8 cellular contexts compared by ENCODE assay signal in genomic region chr1:247007511-247008405, GRCh38. TPM values are rescaled to one million over a fixed set of nuclear protein-coding genes. Genes with fewer than 3 reads are reported as not detected.
DNase-seq lines count a peak whose midpoint lies in the region; ATAC-seq, FAIRE-seq and TF ChIP-seq lines count a peak whose summit lies in the region.

Gene ZNF695 (minus strand): TSS chr1:247008057. CDS start chr1:247007908, 149 bp downstream.

- H2BK5ac ChIP-seq in H1 (ENCODE audit: low read depth, low read length), result no peak within 1 kb of the TSS; the same call in 1 of the 2 replicates

- peak within 1 kb of the TSS; percentile 99; the same call in 1 of the 2 replicates for H2AFZ ChIP-seq in H1 (ENCODE audit: low read length)

- no peaks in the 10 kb centered on the region; the same call in 1 of the 2 replicates for H3K23me2 ChIP-seq in H1 (ENCODE audit: low read depth, low read length)

- H3K4ac ChIP-seq in H1 (replicated peaks; ENCODE audit: insufficient read length, low read depth, low read length), result peak within 1 kb of the TSS; percentile 69

- H3K79me1 ChIP-seq in H1 (ENCODE audit: low read depth, low read length), result peaks cover 4% of the 10 kb centered on the region

- TF ChIP-seq POLR2A in H1 (IDR thresholded peaks at IDR 0.05; ENCODE audit: control extremely low read depth in 1 of 2, low read depth in 2 of 2, low read length in 2 of 2), result peak in 1 of 2 experiments; percentile 95; a peak in 2 of 3 replicates

- peak within 1 kb of the TSS; percentile 71 to 84 for H3K4me2 ChIP-seq in H1 (ENCODE audit: insufficient read depth in 1 of 2, low read depth in 2 of 2, low read length in 2 of 2)

- peak within 1 kb of the TSS; percentile 95 for H4K5ac ChIP-seq in H1 (ENCODE audit: insufficient read length, low read depth, low read length)

- no peak for TF ChIP-seq CTCF in H1 (IDR thresholded peaks at IDR 0.05; ENCODE audit: control extremely low read depth in 1 of 3, insufficient read depth in 1 of 3, low read depth in 1 of 3, low read length in 3 of 3)

- H2AK5ac ChIP-seq in H1 (ENCODE audit: low read depth, low read length), result no peak within 1 kb of the TSS

- no peak within 1 kb of the TSS for H2BK120ac ChIP-seq in H1 (replicated peaks; ENCODE audit: low read depth, low read length)

- no peak within 1 kb of the TSS for H2BK15ac ChIP-seq in H1 (ENCODE audit: low read length)

- TF ChIP-seq RAD21 in H1 (IDR thresholded peaks at IDR 0.05 in 1 of 2, conservative IDR thresholded peaks at IDR 0.05 in 1 of 2; ENCODE audit: low read depth in 2 of 2, low read length in 2 of 2), result no peak; a peak in 1 of 4 replicates

- no peaks in the 10 kb centered on the region for H3K27me3 ChIP-seq in H1 (replicated peaks in 1 of 4; ENCODE audit: control insufficient read depth in 3 of 4, extremely low read depth in 1 of 4, insufficient read depth in 3 of 4, low read length in 3 of 4)

- no peak within 1 kb of the TSS for H4K91ac ChIP-seq in H1 (replicated peaks; ENCODE audit: insufficient read length, low read length)

- WGBS in H1 (ENCODE audit: extremely low coverage in 1 of 2, insufficient coverage in 1 of 2, insufficient read length in 1 of 2, insufficient replicate concordance in 2 of 2, low coverage in 1 of 2, low lambda C conversion rate in 2 of 2, missing lambda C conversion rate in 1 of 2), 2 experiments, result 3% methylated on average over 53 of the region's 58 CpGs; no CpG with 5 or more reads in 1 of the 2 experiments

- H3K79me2 ChIP-seq in H1 (ENCODE audit: control insufficient read depth in 1 of 2, insufficient read depth in 2 of 2, low read length in 2 of 2), result peaks cover 8 to 48% of the 10 kb centered on the region in 2 experiments

- peak within 1 kb of the TSS; percentile 89 for H3K27ac ChIP-seq in H1 (ENCODE audit: low read depth, low read length)

- H3K56ac ChIP-seq in H1 (replicated peaks; ENCODE audit: insufficient read length, low read depth, low read length), result peak within 1 kb of the TSS; percentile 77

- no peak within 1 kb of the TSS for H2BK20ac ChIP-seq in H1 (ENCODE audit: low read length)

- H3K14ac ChIP-seq in H1 (ENCODE audit: insufficient read length), result peak within 1 kb of the TSS; percentile 97

- POLR2A ChIA-PET in H1 (lab: Charles Lee; ENCODE audit: partially characterized antibody), result interaction anchor here (1.2 to 1.9 kb wide), 3 partner anchors 44 to 76 kb away, joined by 3 to 11 read pairs (median 5); partner anchors contain the start of genes AHCTF1 and ZNF670

- TF ChIP-seq EP300 in H1 (IDR thresholded peaks at IDR 0.05; ENCODE audit: borderline replicate concordance in 1 of 2, low read depth in 2 of 2, low read length in 2 of 2), result no peak

- H4K20me1 ChIP-seq in H1 (replicated peaks in 1 of 2; ENCODE audit: control insufficient read depth in 1 of 2, insufficient read depth in 2 of 2, low read length in 2 of 2), result no peaks in the 10 kb centered on the region

- H4K8ac ChIP-seq in H1 (ENCODE audit: extremely low read depth, insufficient read depth, low read length), result peak within 1 kb of the TSS; percentile 100; the same call in 1 of the 2 replicates

- peak; percentile 86 for FAIRE-seq in H1 (lab: Jason Lieb, UNC)

- H3K36me3 ChIP-seq in H1 (ENCODE audit: control insufficient read depth in 2 of 4, insufficient read depth in 4 of 4, low read length in 3 of 4), result peaks cover 0 to 7% (median 3%) of the 10 kb centered on the region in 4 experiments; a peak in 2 of 8 replicates

- peak; percentile 100 for ATAC-seq in GM18907 (IDR thresholded peaks at IDR 0.05; ENCODE audit: unreplicated experiment)
- peak; percentile 99 for ATAC-seq in HG03103 (IDR thresholded peaks at IDR 0.05; ENCODE audit: low read depth, unreplicated experiment)

- no peak within 1 kb of the TSS; the same call in 1 of the 2 replicates for H2BK12ac ChIP-seq in H1 (ENCODE audit: low read depth, low read length)

- CTCF ChIA-PET in H1 (lab: Charles Lee; ENCODE audit: partially characterized antibody), result interaction anchor here (0.6 to 1.9 kb wide), 4 partner anchors 71 to 406 kb away, joined by 3 to 6 read pairs (median 3); partner anchors contain the start of gene ZNF670

- DNase-seq in AML-193 (lab: John Stamatoyannopoulos, UW), result peak; percentile 97
- peak; percentile 92 for DNase-seq in NCI-H446 treated with DMSO at 0.1 percent for 48 hours (lab: John Stamatoyannopoulos, UW)
- peak; percentile 3 for DNase-seq in activated CD4-positive, alpha-beta T cell treated with anti-CD3 and anti-CD28 coated beads, Interleukin-2, amount 50 U/mL, for 1 hour
- DNase-seq in H1 (ENCODE audit: low read depth in 1 of 2, low spot score in 2 of 2), result peak; percentile 91 to 95
- DNase-seq in medulla oblongata (ENCODE audit: extremely low spot score), result peak; percentile 82
- DNase-seq in stimulated activated CD8-positive, alpha-beta memory T cell treated with anti-CD3 and anti-CD28 coated beads, Interleukin-12 subunit alpha, Interleukin-12 subunit beta, amount 100 ng/mL, for 1 hour (ENCODE audit: low read depth), result peak; percentile 10

- peak within 1 kb of the TSS; percentile 83 for H3K18ac ChIP-seq in H1 (ENCODE audit: extremely low read depth, low read length)

- no peak within 1 kb of the TSS for H3K23ac ChIP-seq in H1 (ENCODE audit: insufficient read length)

- no peaks in the 10 kb centered on the region; a peak in 1 of 4 replicates for H3K9me3 ChIP-seq in H1 (ENCODE audit: insufficient read depth in 2 of 2, low read depth in 1 of 2, low read length in 1 of 2)

- peak within 1 kb of the TSS; percentile 91 to 100 (median 98) for H3K4me3 ChIP-seq in H1 (ENCODE audit: extremely low read depth in 1 of 4, insufficient read depth in 2 of 4, low read depth in 3 of 4, low read length in 4 of 4)

- no peaks in the 10 kb centered on the region for H3K4me1 ChIP-seq in H1 (replicated peaks in 1 of 4; ENCODE audit: control insufficient read depth in 3 of 4, insufficient read depth in 4 of 4, low read length in 3 of 4)

- H3K9ac ChIP-seq in H1 (replicated peaks in 1 of 4; ENCODE audit: extremely low read depth in 1 of 4, low read depth in 3 of 4, low read length in 3 of 4), result peak within 1 kb of the TSS; percentile 91 to 100 (median 96)

TF ChIP-seq in H1, 55 proteins besides CTCF, POLR2A, EP300 and RAD21 (continues in another document):
- TF ChIP-seq SRF (IDR thresholded peaks at IDR 0.05; ENCODE audit: low read depth, low read length), result no peak
- no peak for TF ChIP-seq JUN (IDR thresholded peaks at IDR 0.05; ENCODE audit: low read depth, low read length)
- TF ChIP-seq RBBP5 (IDR thresholded peaks at IDR 0.05; ENCODE audit: borderline replicate concordance, low read depth, low read length), result no peak
- peak in 1 of 2 experiments; percentile 26; a peak in 1 of 4 replicates for TF ChIP-seq SIN3A (conservative IDR thresholded peaks at IDR 0.05 in 1 of 2, IDR thresholded peaks at IDR 0.05 in 1 of 2; ENCODE audit: low read depth in 1 of 2, low read length in 2 of 2)
- no peak for TF ChIP-seq JUND (IDR thresholded peaks at IDR 0.05; ENCODE audit: low read length)
- TF ChIP-seq, protein P1, sequence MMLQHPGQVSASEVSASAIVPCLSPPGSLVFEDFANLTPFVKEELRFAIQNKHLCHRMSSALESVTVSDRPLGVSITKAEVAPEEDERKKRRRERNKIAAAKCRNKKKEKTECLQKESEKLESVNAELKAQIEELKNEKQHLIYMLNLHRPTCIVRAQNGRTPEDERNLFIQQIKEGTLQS (IDR thresholded peaks at IDR 0.05; ENCODE audit: insufficient read depth, low read depth, low read length), result no peak
- no peak for TF ChIP-seq RNF2 (IDR thresholded peaks at IDR 0.05; ENCODE audit: borderline replicate concordance, low read depth, low read length, missing control alignments, poor library complexity, severe bottlenecking)
- no peak for TF ChIP-seq ATF2 (IDR thresholded peaks at IDR 0.05; ENCODE audit: low read length)
- TF ChIP-seq TAF7 (optimal IDR thresholded peaks at IDR 0.05; ENCODE audit: borderline replicate concordance, low read depth, low read length), result peak; percentile 45
- TF ChIP-seq TBP (IDR thresholded peaks at IDR 0.05; ENCODE audit: low read depth, low read length), result peak; percentile 87
- no peak for TF ChIP-seq MAFK (IDR thresholded peaks at IDR 0.05; ENCODE audit: low read depth, low read length)
- TF ChIP-seq SP2 (IDR thresholded peaks at IDR 0.05; ENCODE audit: low read length), result peak; percentile 47; the same call in 1 of the 2 replicates
- TF ChIP-seq SUZ12 (IDR thresholded peaks at IDR 0.05; ENCODE audit: low read length), result no peak
- TF ChIP-seq CBX5 (IDR thresholded peaks at IDR 0.05; ENCODE audit: low read depth, low read length), result no peak
- no peak for TF ChIP-seq BRCA1 (IDR thresholded peaks at IDR 0.05; ENCODE audit: low read depth, low read length)
- TF ChIP-seq RXRA (IDR thresholded peaks at IDR 0.05; ENCODE audit: insufficient read depth, low read depth, low read length), result no peak
- peak; percentile 94 for TF ChIP-seq TAF1 (IDR thresholded peaks at IDR 0.05; ENCODE audit: low read depth, low read length)
- peak; percentile 85 for TF ChIP-seq POLR2AphosphoS5 (IDR thresholded peaks at IDR 0.05; ENCODE audit: low read depth, low read length)
- no peak for TF ChIP-seq HDAC2 (IDR thresholded peaks at IDR 0.05; ENCODE audit: borderline replicate concordance in 1 of 2, low read depth in 2 of 2, low read length in 2 of 2)
- no peak for TF ChIP-seq TCF12 (IDR thresholded peaks at IDR 0.05; ENCODE audit: low read depth, low read length)
- TF ChIP-seq GABPA (IDR thresholded peaks at IDR 0.05; ENCODE audit: borderline replicate concordance, insufficient read depth, low read length), result no peak

RNA-seq across cellular contexts. Expression of gene ZNF695, which starts in this region (rescaled TPM):
- 25.6 and 27.0 TPM in 2 replicates for total RNA-seq in H1 (2021; fragmentation: NEBNext Ultra II Directional; extraction: Animal tissue kit (Norgen Biotek cat#: 25700))
- 9.2 and 10.2 TPM in 2 replicates for polyA plus RNA-seq in H1 (2011; rRNA removed)
- 16.9 TPM for polyA plus RNA-seq in H1 (2011; cell fraction: cytosol; rRNA removed)
- polyA plus RNA-seq in H1 (2011; cell fraction: nucleus; rRNA removed), result 8.7 TPM
- 18.3 to 27.8 TPM (median 18.9 TPM) in 4 replicates for polyA plus RNA-seq in H1 (2012, experiment 1 of 2)
- polyA plus RNA-seq in H1 (2012, experiment 2 of 2), result 12.1 TPM
- polyA plus RNA-seq in H1 (2013, experiment 1 of 2), result 12.8 TPM
- 12.8 TPM for polyA plus RNA-seq in H1 (2013, experiment 2 of 2)
- 16.2 and 20.5 TPM in 2 replicates for polyA minus RNA-seq in H1 (2011; rRNA and poly(A)+ RNA removed)
- polyA minus RNA-seq in H1 (2011; cell fraction: cytosol; rRNA and poly(A)+ RNA removed), result 12.3 TPM
- polyA minus RNA-seq in H1 (2011; cell fraction: nucleus; rRNA and poly(A)+ RNA removed), result 30.9 TPM

Comparison
In these comparisons a context has a peak if more than half of its experiments do, and no peak if none do; other contexts are left out.
1. Peak in every context shown above with its lines: DNase-seq, ATAC-seq, H3K4me3 ChIP-seq and H3K27ac ChIP-seq.
2. DNase-seq: peak in every context shown above with its lines; median percentile 97 in AML-193; 93 in H1; 92 in NCI-H446 treated with DMSO at 0.1 percent for 48 hours; 82 in medulla oblongata; 10 in stimulated activated CD8-positive, alpha-beta memory T cell treated with anti-CD3 and anti-CD28 coated beads, Interleukin-12 subunit alpha, Interleukin-12 subunit beta, amount 100 ng/mL, for 1 hour; 3 in activated CD4-positive, alpha-beta T cell treated with anti-CD3 and anti-CD28 coated beads, Interleukin-2, amount 50 U/mL, for 1 hour.